ENCODE assay signal across 1 cellular context in the genomic region with DNA sequence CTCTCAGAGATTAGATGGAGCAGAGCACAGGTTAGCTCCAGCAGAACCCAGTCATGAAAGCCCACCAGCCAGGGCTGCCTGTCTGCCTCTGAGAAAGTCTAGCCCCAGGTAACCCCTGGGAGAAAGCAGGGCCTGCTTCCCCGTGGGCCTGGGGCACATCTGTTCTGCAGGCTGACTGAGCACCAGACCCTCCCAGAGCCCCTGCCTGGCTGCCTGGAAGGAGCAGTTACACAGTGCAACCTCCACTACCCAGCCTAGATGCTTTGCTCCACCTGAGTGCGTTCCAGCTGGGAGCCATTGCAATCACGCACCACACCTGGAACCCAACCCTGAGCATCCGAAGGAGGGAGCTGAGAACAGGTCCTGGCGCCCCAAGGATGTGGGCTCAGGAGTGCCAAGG.
TF ChIP-seq lines count a peak whose summit lies in the region.

No MANE protein-coding gene starts in this region.

TF ChIP-seq in HepG2, 621 proteins besides CTCF, POLR2A, EP300 and RAD21:
- TF ChIP-seq ZNF552 (CRISPR knock-in tag; IDR thresholded peaks at IDR 0.05; ENCODE audit: borderline replicate concordance), result no peak
- TF ChIP-seq, protein P1, sequence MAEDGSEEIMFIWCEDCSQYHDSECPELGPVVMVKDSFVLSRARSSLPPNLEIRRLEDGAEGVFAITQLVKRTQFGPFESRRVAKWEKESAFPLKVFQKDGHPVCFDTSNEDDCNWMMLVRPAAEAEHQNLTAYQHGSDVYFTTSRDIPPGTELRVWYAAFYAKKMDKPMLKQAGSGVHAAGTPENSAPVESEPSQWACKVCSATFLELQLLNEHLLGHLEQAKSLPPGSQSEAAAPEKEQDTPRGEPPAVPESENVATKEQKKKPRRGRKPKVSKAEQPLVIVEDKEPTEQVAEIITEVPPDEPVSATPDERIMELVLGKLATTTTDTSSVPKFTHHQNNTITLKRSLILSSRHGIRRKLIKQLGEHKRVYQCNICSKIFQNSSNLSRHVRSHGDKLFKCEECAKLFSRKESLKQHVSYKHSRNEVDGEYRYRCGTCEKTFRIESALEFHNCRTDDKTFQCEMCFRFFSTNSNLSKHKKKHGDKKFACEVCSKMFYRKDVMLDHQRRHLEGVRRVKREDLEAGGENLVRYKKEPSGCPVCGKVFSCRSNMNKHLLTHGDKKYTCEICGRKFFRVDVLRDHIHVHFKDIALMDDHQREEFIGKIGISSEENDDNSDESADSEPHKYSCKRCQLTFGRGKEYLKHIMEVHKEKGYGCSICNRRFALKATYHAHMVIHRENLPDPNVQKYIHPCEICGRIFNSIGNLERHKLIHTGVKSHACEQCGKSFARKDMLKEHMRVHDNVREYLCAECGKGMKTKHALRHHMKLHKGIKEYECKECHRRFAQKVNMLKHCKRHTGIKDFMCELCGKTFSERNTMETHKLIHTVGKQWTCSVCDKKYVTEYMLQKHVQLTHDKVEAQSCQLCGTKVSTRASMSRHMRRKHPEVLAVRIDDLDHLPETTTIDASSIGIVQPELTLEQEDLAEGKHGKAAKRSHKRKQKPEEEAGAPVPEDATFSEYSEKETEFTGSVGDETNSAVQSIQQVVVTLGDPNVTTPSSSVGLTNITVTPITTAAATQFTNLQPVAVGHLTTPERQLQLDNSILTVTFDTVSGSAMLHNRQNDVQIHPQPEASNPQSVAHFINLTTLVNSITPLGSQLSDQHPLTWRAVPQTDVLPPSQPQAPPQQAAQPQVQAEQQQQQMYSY (CRISPR knock-in tag; IDR thresholded peaks at IDR 0.05), result no peak
- TF ChIP-seq KLF15 (CRISPR knock-in tag; IDR thresholded peaks at IDR 0.05; ENCODE audit: borderline replicate concordance), result no peak
- TF ChIP-seq MLLT10 (CRISPR knock-in tag; IDR thresholded peaks at IDR 0.05), result no peak
- TF ChIP-seq, protein P2, sequence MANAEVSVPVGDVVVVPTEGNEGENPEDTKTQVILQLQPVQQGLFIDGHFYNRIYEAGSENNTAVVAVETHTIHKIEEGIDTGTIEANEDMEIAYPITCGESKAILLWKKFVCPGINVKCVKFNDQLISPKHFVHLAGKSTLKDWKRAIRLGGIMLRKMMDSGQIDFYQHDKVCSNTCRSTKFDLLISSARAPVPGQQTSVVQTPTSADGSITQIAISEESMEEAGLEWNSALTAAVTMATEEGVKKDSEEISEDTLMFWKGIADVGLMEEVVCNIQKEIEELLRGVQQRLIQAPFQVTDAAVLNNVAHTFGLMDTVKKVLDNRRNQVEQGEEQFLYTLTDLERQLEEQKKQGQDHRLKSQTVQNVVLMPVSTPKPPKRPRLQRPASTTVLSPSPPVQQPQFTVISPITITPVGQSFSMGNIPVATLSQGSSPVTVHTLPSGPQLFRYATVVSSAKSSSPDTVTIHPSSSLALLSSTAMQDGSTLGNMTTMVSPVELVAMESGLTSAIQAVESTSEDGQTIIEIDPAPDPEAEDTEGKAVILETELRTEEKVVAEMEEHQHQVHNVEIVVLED (CRISPR knock-in tag; IDR thresholded peaks at IDR 0.05; ENCODE audit: borderline replicate concordance), result no peak
- TF ChIP-seq, protein P3, sequence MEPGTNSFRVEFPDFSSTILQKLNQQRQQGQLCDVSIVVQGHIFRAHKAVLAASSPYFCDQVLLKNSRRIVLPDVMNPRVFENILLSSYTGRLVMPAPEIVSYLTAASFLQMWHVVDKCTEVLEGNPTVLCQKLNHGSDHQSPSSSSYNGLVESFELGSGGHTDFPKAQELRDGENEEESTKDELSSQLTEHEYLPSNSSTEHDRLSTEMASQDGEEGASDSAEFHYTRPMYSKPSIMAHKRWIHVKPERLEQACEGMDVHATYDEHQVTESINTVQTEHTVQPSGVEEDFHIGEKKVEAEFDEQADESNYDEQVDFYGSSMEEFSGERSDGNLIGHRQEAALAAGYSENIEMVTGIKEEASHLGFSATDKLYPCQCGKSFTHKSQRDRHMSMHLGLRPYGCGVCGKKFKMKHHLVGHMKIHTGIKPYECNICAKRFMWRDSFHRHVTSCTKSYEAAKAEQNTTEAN (CRISPR knock-in tag; conservative IDR thresholded peaks at IDR 0.05), result no peak
- no peak for TF ChIP-seq NFE2L1 (CRISPR knock-in tag; IDR thresholded peaks at IDR 0.05; ENCODE audit: borderline replicate concordance)
- no peak for TF ChIP-seq NCOA1 (CRISPR knock-in tag; IDR thresholded peaks at IDR 0.05)
- TF ChIP-seq ZNF225 (CRISPR knock-in tag; IDR thresholded peaks at IDR 0.05), result no peak
- no peak for TF ChIP-seq SMAD1 (CRISPR knock-in tag; IDR thresholded peaks at IDR 0.05; ENCODE audit: borderline replicate concordance, low read depth)
- TF ChIP-seq KAT7 (CRISPR knock-in tag; IDR thresholded peaks at IDR 0.05; ENCODE audit: borderline replicate concordance), result no peak
- TF ChIP-seq ZKSCAN8 (CRISPR knock-in tag; IDR thresholded peaks at IDR 0.05; ENCODE audit: borderline replicate concordance), result no peak
- TF ChIP-seq, protein P4, sequence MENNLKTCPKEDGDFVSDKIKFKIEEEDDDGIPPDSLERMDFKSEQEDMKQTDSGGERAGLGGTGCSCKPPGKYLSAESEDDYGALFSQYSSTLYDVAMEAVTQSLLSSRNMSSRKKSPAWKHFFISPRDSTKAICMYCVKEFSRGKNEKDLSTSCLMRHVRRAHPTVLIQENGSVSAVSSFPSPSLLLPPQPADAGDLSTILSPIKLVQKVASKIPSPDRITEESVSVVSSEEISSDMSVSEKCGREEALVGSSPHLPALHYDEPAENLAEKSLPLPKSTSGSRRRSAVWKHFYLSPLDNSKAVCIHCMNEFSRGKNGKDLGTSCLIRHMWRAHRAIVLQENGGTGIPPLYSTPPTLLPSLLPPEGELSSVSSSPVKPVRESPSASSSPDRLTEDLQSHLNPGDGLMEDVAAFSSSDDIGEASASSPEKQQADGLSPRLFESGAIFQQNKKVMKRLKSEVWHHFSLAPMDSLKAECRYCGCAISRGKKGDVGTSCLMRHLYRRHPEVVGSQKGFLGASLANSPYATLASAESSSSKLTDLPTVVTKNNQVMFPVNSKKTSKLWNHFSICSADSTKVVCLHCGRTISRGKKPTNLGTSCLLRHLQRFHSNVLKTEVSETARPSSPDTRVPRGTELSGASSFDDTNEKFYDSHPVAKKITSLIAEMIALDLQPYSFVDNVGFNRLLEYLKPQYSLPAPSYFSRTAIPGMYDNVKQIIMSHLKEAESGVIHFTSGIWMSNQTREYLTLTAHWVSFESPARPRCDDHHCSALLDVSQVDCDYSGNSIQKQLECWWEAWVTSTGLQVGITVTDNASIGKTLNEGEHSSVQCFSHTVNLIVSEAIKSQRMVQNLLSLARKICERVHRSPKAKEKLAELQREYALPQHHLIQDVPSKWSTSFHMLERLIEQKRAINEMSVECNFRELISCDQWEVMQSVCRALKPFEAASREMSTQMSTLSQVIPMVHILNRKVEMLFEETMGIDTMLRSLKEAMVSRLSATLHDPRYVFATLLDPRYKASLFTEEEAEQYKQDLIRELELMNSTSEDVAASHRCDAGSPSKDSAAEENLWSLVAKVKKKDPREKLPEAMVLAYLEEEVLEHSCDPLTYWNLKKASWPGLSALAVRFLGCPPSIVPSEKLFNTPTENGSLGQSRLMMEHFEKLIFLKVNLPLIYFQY (CRISPR knock-in tag; IDR thresholded peaks at IDR 0.05; ENCODE audit: borderline replicate concordance), result no peak
- TF ChIP-seq ZNF331 (CRISPR knock-in tag; IDR thresholded peaks at IDR 0.05), result no peak
- TF ChIP-seq ZSCAN20 (CRISPR knock-in tag; IDR thresholded peaks at IDR 0.05; ENCODE audit: borderline replicate concordance), result no peak
TF ChIP-seq in HepG2: peak in this region for 0.
